15 cellular contexts compared by ENCODE assay signal in the genomic region with DNA sequence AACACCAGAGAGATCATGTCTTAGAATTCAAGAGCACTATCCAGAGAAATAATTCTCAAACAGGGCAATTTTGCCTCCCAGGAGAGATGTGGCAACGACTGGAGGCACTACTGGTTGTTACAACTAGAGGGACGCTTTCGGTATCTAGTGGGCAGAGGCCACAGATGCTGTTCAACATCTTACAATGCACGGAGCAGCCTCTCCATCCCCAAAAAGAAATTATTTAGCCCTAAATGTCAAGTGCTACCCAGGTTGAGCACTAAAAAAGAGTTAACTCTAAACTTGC.
DNase-seq lines count a peak whose midpoint lies in the region; ATAC-seq, FAIRE-seq and TF ChIP-seq lines count a peak whose summit lies in the region.
"Had no signal": no experiment of that assay in that cellular context is flagged by ENCODE, and none has a peak within 500 bp of the region (broad histone marks: within the 10 kb centered on the region; RNA-seq: fewer than 3 reads in every experiment).

No MANE protein-coding gene starts in this region.

- H3K4me1 ChIP-seq in prostate gland (replicated peaks) = peaks cover 14% of the 10 kb centered on the region

- no peak for FAIRE-seq in H54 (lab: Jason Lieb, UNC)

- no peak for TF ChIP-seq CTCF in prostate gland (IDR thresholded peaks at IDR 0.05)

- no peaks in the 10 kb centered on the region for H3K9me3 ChIP-seq in prostate gland
- H3K9me3 ChIP-seq: lower lobe of right lung, tibial nerve had no signal

- WGBS in prostate gland = 91% methylated on average over 4 of the region's 4 CpGs

- H3K27ac ChIP-seq in prostate gland = peak overlapping the region; percentile 54 to 83
- H3K27ac ChIP-seq: lower lobe of right lung, RWPE1, tibial nerve had no signal

- TF ChIP-seq POLR2A in prostate gland (IDR thresholded peaks at IDR 0.05) (no peak), H54 (IDR thresholded peaks at IDR 0.05; ENCODE audit: low read depth, low read length) (no peak)

- H3K36me3 ChIP-seq in prostate gland = no peaks in the 10 kb centered on the region
- H3K36me3 ChIP-seq: tibial nerve had no signal

- no peaks in the 10 kb centered on the region for H3K27me3 ChIP-seq in prostate gland (replicated peaks; ENCODE audit: insufficient read depth)
- H3K27me3 ChIP-seq: tibial nerve had no signal

- ATAC-seq in GM18873 (IDR thresholded peaks at IDR 0.05; ENCODE audit: low FRiP score, unreplicated experiment) (peak; percentile 37), HG02571 (IDR thresholded peaks at IDR 0.05; ENCODE audit: unreplicated experiment) (peak; percentile 35), HG03354 (IDR thresholded peaks at IDR 0.05; ENCODE audit: poor library complexity, severe bottlenecking, unreplicated experiment) (peak; percentile 39), HG02884 (IDR thresholded peaks at IDR 0.05; ENCODE audit: unreplicated experiment) (no peak)
- ATAC-seq: activated CD4-positive, alpha-beta T cell treated with anti-CD3 and anti-CD28 coated beads for 36 hours had no signal

- no peak for DNase-seq in prostate gland (ENCODE audit: low spot score)
- DNase-seq in NCI-H2029 (lab: John Stamatoyannopoulos, UW) = no peak
- no peak for DNase-seq in H54 (ENCODE audit: insufficient read length, low spot score)
- DNase-seq: activated CD4-positive, alpha-beta T cell treated with anti-CD3 and anti-CD28 coated beads for 36 hours; caudate nucleus; HFFc6; lower lobe of right lung; stimulated activated CD4-positive, alpha-beta T cell treated with anti-CD3 and anti-CD28 coated beads, Interleukin-2, amount 100 ng/mL, for 48 hours; T-helper 1 cell had no signal

- intact Hi-C loops in prostate gland (cut with DNase I) = no loop called here

- no peak overlapping the region for H3K4me3 ChIP-seq in prostate gland
- H3K4me3 ChIP-seq: lower lobe of right lung, tibial nerve had no signal
